1 cellular context compared by ENCODE assay signal in genomic region chr19:43704002-43704705, GRCh38.
A peak's percentile ranks its signal among the peaks of the same experiment; 100 is the strongest.
TF ChIP-seq lines count a peak whose summit lies in the region.

No MANE protein-coding gene starts in this region.

TF ChIP-seq in HepG2, 621 proteins besides CTCF, POLR2A, EP300 and RAD21 (continued from another document and continues in another):
- TF ChIP-seq ZHX2 (IDR thresholded peaks at IDR 0.05; ENCODE audit: low read depth), result 0 out of 2 replicates have a peak, but pooled peaks have one; percentile 40
- no peak for TF ChIP-seq ZHX2 (CRISPR knock-in tag; IDR thresholded peaks at IDR 0.05; ENCODE audit: borderline replicate concordance)
- no peak for TF ChIP-seq MEIS1 (CRISPR knock-in tag; IDR thresholded peaks at IDR 0.05; ENCODE audit: borderline replicate concordance)
- no peak for TF ChIP-seq TRAFD1 (CRISPR knock-in tag; IDR thresholded peaks at IDR 0.05; ENCODE audit: borderline replicate concordance)
- TF ChIP-seq TEAD3 (CRISPR knock-in tag; optimal IDR thresholded peaks at IDR 0.05; ENCODE audit: borderline replicate concordance), result peak; percentile 48
- TF ChIP-seq ZNF660 (CRISPR knock-in tag; IDR thresholded peaks at IDR 0.05; ENCODE audit: borderline replicate concordance, low read depth), result no peak
- no peak for TF ChIP-seq TRIM24 (CRISPR knock-in tag; IDR thresholded peaks at IDR 0.05)
- peak; percentile 45; the same call in 1 of the 2 replicates for TF ChIP-seq ARID5B (CRISPR knock-in tag; IDR thresholded peaks at IDR 0.05)
- TF ChIP-seq KLF11 (CRISPR knock-in tag; IDR thresholded peaks at IDR 0.05), result no peak
- no peak for TF ChIP-seq REXO4 (CRISPR knock-in tag; IDR thresholded peaks at IDR 0.05; ENCODE audit: borderline replicate concordance)
- 0 out of 2 replicates have a peak, but pooled peaks have one; percentile 47 for TF ChIP-seq KDM6A (CRISPR knock-in tag; IDR thresholded peaks at IDR 0.05; ENCODE audit: low read depth)
- TF ChIP-seq ATF2 (CRISPR knock-in tag; IDR thresholded peaks at IDR 0.05), result no peak
- TF ChIP-seq ZNF772 (CRISPR knock-in tag; IDR thresholded peaks at IDR 0.05), result no peak
- TF ChIP-seq E2F1 (CRISPR knock-in tag; IDR thresholded peaks at IDR 0.05), result no peak
- no peak for TF ChIP-seq CBX2 (IDR thresholded peaks at IDR 0.05; ENCODE audit: low read depth, low read length)
- TF ChIP-seq CBX2 (CRISPR knock-in tag; IDR thresholded peaks at IDR 0.05; ENCODE audit: low read depth), result no peak
- no peak for TF ChIP-seq USF2 (IDR thresholded peaks at IDR 0.05; ENCODE audit: low read depth, low read length)
- no peak for TF ChIP-seq USF2 (CRISPR knock-in tag; IDR thresholded peaks at IDR 0.05; ENCODE audit: borderline replicate concordance)
- TF ChIP-seq ZNF33B (CRISPR knock-in tag; IDR thresholded peaks at IDR 0.05), result no peak
- TF ChIP-seq ZNF431 (CRISPR knock-in tag; IDR thresholded peaks at IDR 0.05; ENCODE audit: borderline replicate concordance, low read depth), result no peak
- no peak for TF ChIP-seq ZNF512 (CRISPR knock-in tag; IDR thresholded peaks at IDR 0.05)
- TF ChIP-seq ZSCAN9 (CRISPR knock-in tag; IDR thresholded peaks at IDR 0.05; ENCODE audit: borderline replicate concordance), result no peak
- no peak for TF ChIP-seq IRF9 (CRISPR knock-in tag; IDR thresholded peaks at IDR 0.05; ENCODE audit: borderline replicate concordance)
- TF ChIP-seq FOXJ3 (CRISPR knock-in tag; IDR thresholded peaks at IDR 0.05; ENCODE audit: borderline replicate concordance), result no peak
- TF ChIP-seq RBM39 (IDR thresholded peaks at IDR 0.05; ENCODE audit: low read depth, low read length, poor library complexity, severe bottlenecking), result no peak
- TF ChIP-seq CHD2 (IDR thresholded peaks at IDR 0.05; ENCODE audit: low read depth, low read length), result no peak
- TF ChIP-seq ZSCAN5A (CRISPR knock-in tag; IDR thresholded peaks at IDR 0.05; ENCODE audit: borderline replicate concordance), result no peak
- TF ChIP-seq HOXA3 (CRISPR knock-in tag; IDR thresholded peaks at IDR 0.05), result no peak
- TF ChIP-seq CENPT (CRISPR knock-in tag; IDR thresholded peaks at IDR 0.05; ENCODE audit: low read depth), result no peak
- peak; percentile 39; the same call in 1 of the 2 replicates for TF ChIP-seq ZNF644 (CRISPR knock-in tag; IDR thresholded peaks at IDR 0.05; ENCODE audit: low read depth)
- TF ChIP-seq NR1H2 (CRISPR knock-in tag; IDR thresholded peaks at IDR 0.05; ENCODE audit: borderline replicate concordance, low read depth), result no peak
- no peak for TF ChIP-seq HIVEP1 (CRISPR knock-in tag; IDR thresholded peaks at IDR 0.05)
- TF ChIP-seq ZNF563 (CRISPR knock-in tag; IDR thresholded peaks at IDR 0.05), result no peak
- TF ChIP-seq ZNF414 (CRISPR knock-in tag; IDR thresholded peaks at IDR 0.05), result no peak
- TF ChIP-seq ZNF589 (CRISPR knock-in tag; conservative IDR thresholded peaks at IDR 0.05), result no peak
- no peak for TF ChIP-seq FOXK1 (CRISPR knock-in tag; IDR thresholded peaks at IDR 0.05; ENCODE audit: borderline replicate concordance, low read depth)
- TF ChIP-seq ZNF143 (CRISPR knock-in tag; IDR thresholded peaks at IDR 0.05), result no peak
